In the genomic region with DNA sequence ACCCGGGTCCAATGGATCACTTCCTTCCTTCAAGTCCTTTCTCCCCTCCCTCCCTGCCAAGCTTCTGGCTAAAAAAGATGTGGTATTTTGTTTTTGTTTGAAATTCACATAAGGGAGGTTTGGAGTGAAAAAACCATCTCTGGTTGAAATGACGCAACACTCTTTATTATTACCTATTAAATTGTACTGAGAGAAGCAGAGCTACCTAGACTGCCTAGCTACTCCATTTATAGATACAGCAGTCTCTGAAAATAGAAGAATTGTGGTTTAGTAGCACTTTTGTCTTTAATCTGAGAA, we compare ENCODE assay signal across 13 cellular contexts.
A peak's percentile ranks its signal among the peaks of the same experiment; 100 is the strongest.
DNase-seq lines count a peak whose midpoint lies in the region; ATAC-seq, FAIRE-seq and TF ChIP-seq lines count a peak whose summit lies in the region.
"Had no signal": no experiment of that assay in that cellular context is flagged by ENCODE, and none has a peak within 500 bp of the region (broad histone marks: within the 10 kb centered on the region; RNA-seq: fewer than 3 reads in every experiment).

No MANE protein-coding gene starts in this region.

- TF ChIP-seq CTCF in D721Med (IDR thresholded peaks at IDR 0.05; ENCODE audit: insufficient read depth, missing control alignments), result no peak

- H3K27me3 Mint-ChIP-seq in activated naive CD4-positive, alpha-beta T cell treated with anti-CD3 and anti-CD28 coated beads, Interleukin-2, amount 50 U/mL, for 24 hours, result no peaks in the 10 kb centered on the region
- no peaks in the 10 kb centered on the region for H3K27me3 Mint-ChIP-seq in activated naive CD4-positive, alpha-beta T cell treated with anti-CD3 and anti-CD28 coated beads for 36 hours (ENCODE audit: low read depth)
- H3K27me3 Mint-ChIP-seq in activated naive CD8-positive, alpha-beta T cell treated with anti-CD3 and anti-CD28 coated beads, Interleukin-2, amount 10 ng/mL, durations not matched to agents 7 days and 5 days, result no peaks in the 10 kb centered on the region
- no peaks in the 10 kb centered on the region for H3K27me3 Mint-ChIP-seq in stimulated activated naive CD8-positive, alpha-beta T cell treated with anti-CD3 and anti-CD28 coated beads, Interleukin-15, amount 100 ng/mL, for 72 hours

- H3K4me3 Mint-ChIP-seq in activated naive CD4-positive, alpha-beta T cell treated with anti-CD3 and anti-CD28 coated beads, Interleukin-2, amount 50 U/mL, for 24 hours, result peak overlapping the region; percentile 83
- no peak overlapping the region for H3K4me3 Mint-ChIP-seq in activated naive CD4-positive, alpha-beta T cell treated with anti-CD3 and anti-CD28 coated beads for 36 hours
- peak overlapping the region; percentile 36 for H3K4me3 Mint-ChIP-seq in activated naive CD8-positive, alpha-beta T cell treated with anti-CD3 and anti-CD28 coated beads, Interleukin-2, amount 10 ng/mL, durations not matched to agents 7 days and 5 days
- peak overlapping the region in 1 of 2 donors; percentile 63 for H3K4me3 Mint-ChIP-seq in stimulated activated naive CD8-positive, alpha-beta T cell treated with anti-CD3 and anti-CD28 coated beads, Interleukin-15, amount 100 ng/mL, for 72 hours

- POLR2A ChIA-PET in activated naive CD8-positive, alpha-beta T cell treated with anti-CD3 and anti-CD28 coated beads, Interleukin-2, amount 10 ng/mL, durations not matched to agents 7 days and 5 days (lab: Charles Lee), result interaction anchor here (1.1 to 2.0 kb wide), 2 partner anchors 22 to 265 kb away, joined by 3 to 13 read pairs; a partner anchor contains a TSS

- H3K36me3 Mint-ChIP-seq in activated naive CD4-positive, alpha-beta T cell treated with anti-CD3 and anti-CD28 coated beads, Interleukin-2, amount 50 U/mL, for 24 hours, result peaks cover 29% of the 10 kb centered on the region
- peaks cover 28% of the 10 kb centered on the region for H3K36me3 Mint-ChIP-seq in activated naive CD4-positive, alpha-beta T cell treated with anti-CD3 and anti-CD28 coated beads for 36 hours (ENCODE audit: low read depth)
- peaks cover 75% of the 10 kb centered on the region for H3K36me3 Mint-ChIP-seq in activated naive CD8-positive, alpha-beta T cell treated with anti-CD3 and anti-CD28 coated beads, Interleukin-2, amount 10 ng/mL, durations not matched to agents 7 days and 5 days

- ATAC-seq in activated naive CD8-positive, alpha-beta T cell treated with anti-CD3 and anti-CD28 coated beads, Interleukin-2, amount 10 ng/mL, durations not matched to agents 7 days and 5 days (ENCODE audit: low read depth), result no peak
- ATAC-seq in left colon, result peak; percentile 2
- no peak for ATAC-seq in stimulated activated naive CD8-positive, alpha-beta T cell treated with anti-CD3 and anti-CD28 coated beads, Interleukin-15, amount 100 ng/mL, for 72 hours
- no peak for ATAC-seq in activated CD4-positive, CD25-positive, alpha-beta regulatory T cell treated with anti-CD3 and anti-CD28 coated beads, Interleukin-2, amount 50 U/mL, for 24 hours

- CTCF ChIA-PET in activated naive CD4-positive, alpha-beta T cell treated with anti-CD3 and anti-CD28 coated beads for 36 hours (lab: Charles Lee), result interaction anchor here (0.7 to 2.6 kb wide), 17 partner anchors 14 to 754 kb away, joined by 3 to 14 read pairs (median 4); a partner anchor contains a TSS

- DNase-seq in activated naive CD4-positive, alpha-beta T cell treated with anti-CD3 and anti-CD28 coated beads for 36 hours, result no peak
- no peak for DNase-seq in activated naive CD8-positive, alpha-beta T cell treated with anti-CD3 and anti-CD28 coated beads, Interleukin-2, amount 10 ng/mL, durations not matched to agents 7 days and 5 days
- DNase-seq in left colon, result no peak
- no peak for DNase-seq in stimulated activated naive CD8-positive, alpha-beta T cell treated with anti-CD3 and anti-CD28 coated beads, Interleukin-15, amount 100 ng/mL, for 72 hours
- no peak for DNase-seq in D721Med (ENCODE audit: insufficient read length, low spot score)
- DNase-seq in glomerular visceral epithelial cell (ENCODE audit: extremely low spot score), result no peak
- DNase-seq: central memory CD4-positive, alpha-beta T cell; foreskin melanocyte; left lung; MV-4-11; NCI-H226 had no signal

- H3K4me1 Mint-ChIP-seq in activated naive CD4-positive, alpha-beta T cell treated with anti-CD3 and anti-CD28 coated beads, Interleukin-2, amount 50 U/mL, for 24 hours, result peaks cover 89% of the 10 kb centered on the region
- H3K4me1 Mint-ChIP-seq in activated naive CD4-positive, alpha-beta T cell treated with anti-CD3 and anti-CD28 coated beads for 36 hours (ENCODE audit: low read depth), result peaks cover 78% of the 10 kb centered on the region
- H3K4me1 Mint-ChIP-seq in activated naive CD8-positive, alpha-beta T cell treated with anti-CD3 and anti-CD28 coated beads, Interleukin-2, amount 10 ng/mL, durations not matched to agents 7 days and 5 days, result peaks cover 71% of the 10 kb centered on the region
- H3K4me1 Mint-ChIP-seq in stimulated activated naive CD8-positive, alpha-beta T cell treated with anti-CD3 and anti-CD28 coated beads, Interleukin-15, amount 100 ng/mL, for 72 hours, result peaks cover 86% of the 10 kb centered on the region

- no peaks in the 10 kb centered on the region for H3K9me3 Mint-ChIP-seq in activated naive CD4-positive, alpha-beta T cell treated with anti-CD3 and anti-CD28 coated beads, Interleukin-2, amount 50 U/mL, for 24 hours
- no peaks in the 10 kb centered on the region for H3K9me3 Mint-ChIP-seq in activated naive CD4-positive, alpha-beta T cell treated with anti-CD3 and anti-CD28 coated beads for 36 hours
- H3K9me3 Mint-ChIP-seq in activated naive CD8-positive, alpha-beta T cell treated with anti-CD3 and anti-CD28 coated beads, Interleukin-2, amount 10 ng/mL, durations not matched to agents 7 days and 5 days, result peaks cover under 1% of the 10 kb centered on the region
- H3K9me3 Mint-ChIP-seq in stimulated activated naive CD8-positive, alpha-beta T cell treated with anti-CD3 and anti-CD28 coated beads, Interleukin-15, amount 100 ng/mL, for 72 hours, result no peaks in the 10 kb centered on the region

- intact Hi-C loops in activated naive CD4-positive, alpha-beta T cell treated with anti-CD3 and anti-CD28 coated beads for 36 hours (cut with micrococcal nuclease), result loop anchor here (2.0 to 10.0 kb wide), 5 partner anchors 152 to 865 kb away; a partner anchor contains a TSS
- intact Hi-C loops in left colon (cut with DNase I, micrococcal nuclease), result loop anchor here in 1 of 2 donors (5.0 to 10.0 kb wide), 4 partner anchors 265 to 588 kb away; a partner anchor contains a TSS

- H3K27ac Mint-ChIP-seq in activated naive CD4-positive, alpha-beta T cell treated with anti-CD3 and anti-CD28 coated beads, Interleukin-2, amount 50 U/mL, for 24 hours, result peak overlapping the region; percentile 99
- no peak overlapping the region for H3K27ac Mint-ChIP-seq in activated naive CD4-positive, alpha-beta T cell treated with anti-CD3 and anti-CD28 coated beads for 36 hours
- H3K27ac Mint-ChIP-seq in activated naive CD8-positive, alpha-beta T cell treated with anti-CD3 and anti-CD28 coated beads, Interleukin-2, amount 10 ng/mL, durations not matched to agents 7 days and 5 days, result peak overlapping the region; percentile 66
- H3K27ac Mint-ChIP-seq in stimulated activated naive CD8-positive, alpha-beta T cell treated with anti-CD3 and anti-CD28 coated beads, Interleukin-15, amount 100 ng/mL, for 72 hours, result peak overlapping the region; percentile 3 to 59

- no peak for FAIRE-seq in D721Med (lab: Jason Lieb, UNC)
